In genomic region chr2:128322651-128323491, GRCh38 we compare ENCODE assay signal across 9 cellular contexts. TPM values are rescaled to one million over a fixed set of nuclear protein-coding genes. Genes with fewer than 3 reads are reported as not detected.
DNase-seq lines count a peak whose midpoint lies in the region; ATAC-seq and TF ChIP-seq lines count a peak whose summit lies in the region.
"Had no signal": no experiment of that assay in that cellular context is flagged by ENCODE, and none has a peak within 500 bp of the region (broad histone marks: within the 10 kb centered on the region; RNA-seq: fewer than 3 reads in every experiment).

No MANE protein-coding gene starts in this region.

- no peak for ATAC-seq in activated CD8-positive, alpha-beta memory T cell treated with anti-CD3 and anti-CD28 coated beads, Interleukin-2, amount 10 ng/mL, durations not matched to agents 7 days and 5 days
- ATAC-seq in GM18868 (IDR thresholded peaks at IDR 0.05; ENCODE audit: unreplicated experiment) = no peak

- no peaks in the 10 kb centered on the region for H3K36me3 ChIP-seq in cardiac muscle cell
- no peaks in the 10 kb centered on the region for H3K36me3 ChIP-seq in rectal smooth muscle tissue (ENCODE audit: control insufficient read depth, insufficient read depth, low read length)

- peaks cover 5% of the 10 kb centered on the region for H3K4me1 Mint-ChIP-seq in activated CD8-positive, alpha-beta memory T cell treated with anti-CD3 and anti-CD28 coated beads, Interleukin-2, amount 10 ng/mL, durations not matched to agents 7 days and 5 days

- H3K9me3 Mint-ChIP-seq in activated CD8-positive, alpha-beta memory T cell treated with anti-CD3 and anti-CD28 coated beads, Interleukin-2, amount 10 ng/mL, durations not matched to agents 7 days and 5 days (ENCODE audit: low read depth) = no peaks in the 10 kb centered on the region
- H3K9me3 Mint-ChIP-seq: activated naive CD4-positive, alpha-beta T cell treated with anti-CD3 and anti-CD28 coated beads, Interleukin-2, amount 50 U/mL, for 72 hours had no signal

- CTCF ChIA-PET in activated CD8-positive, alpha-beta memory T cell treated with anti-CD3 and anti-CD28 coated beads, Interleukin-2, amount 10 ng/mL, durations not matched to agents 7 days and 5 days (lab: Charles Lee) = no interaction called here

- no peaks in the 10 kb centered on the region for H3K36me3 Mint-ChIP-seq in activated CD8-positive, alpha-beta memory T cell treated with anti-CD3 and anti-CD28 coated beads, Interleukin-2, amount 10 ng/mL, durations not matched to agents 7 days and 5 days
- H3K36me3 Mint-ChIP-seq: activated naive CD4-positive, alpha-beta T cell treated with anti-CD3 and anti-CD28 coated beads, Interleukin-2, amount 50 U/mL, for 72 hours had no signal

- peaks cover 21% of the 10 kb centered on the region for H3K27me3 ChIP-seq in cardiac muscle cell
- H3K27me3 ChIP-seq in rectal smooth muscle tissue (ENCODE audit: control insufficient read depth, insufficient read depth, low read length) = no peaks in the 10 kb centered on the region

- DNase-seq in GM10266 (ENCODE audit: extremely low spot score) = peak; percentile 17
- DNase-seq in activated CD8-positive, alpha-beta memory T cell treated with anti-CD3 and anti-CD28 coated beads, Interleukin-2, amount 10 ng/mL, durations not matched to agents 7 days and 5 days = peak; percentile 40
- no peak for DNase-seq in cardiac muscle cell (ENCODE audit: low read depth in 1 of 2, low spot score in 1 of 2)
- DNase-seq in LoVo (ENCODE audit: low spot score) = no peak
- DNase-seq in NCI-H446 (lab: John Stamatoyannopoulos, UW) = no peak
- no peak for DNase-seq in NCI-H2081 treated with DMSO at 0.1 percent for 48 hours (lab: John Stamatoyannopoulos, UW)

- no peak overlapping the region for H3K9ac ChIP-seq in rectal smooth muscle tissue (ENCODE audit: low read length)

- H3K9me3 ChIP-seq in cardiac muscle cell (ENCODE audit: low read depth) = no peaks in the 10 kb centered on the region

- TF ChIP-seq CTCF in GM10266 (IDR thresholded peaks at IDR 0.05; ENCODE audit: control insufficient read depth, insufficient read depth, low read depth, missing control alignments) (no peak), cardiac muscle cell (IDR thresholded peaks at IDR 0.05; ENCODE audit: low read depth, low read length) (no peak)

- H3K27ac ChIP-seq in cardiac muscle cell = no peak overlapping the region
- H3K27ac ChIP-seq in rectal smooth muscle tissue (ENCODE audit: low read depth, low read length) = no peak overlapping the region

- H3K27me3 Mint-ChIP-seq in activated CD8-positive, alpha-beta memory T cell treated with anti-CD3 and anti-CD28 coated beads, Interleukin-2, amount 10 ng/mL, durations not matched to agents 7 days and 5 days = peaks cover 15% of the 10 kb centered on the region

- H3K4me3 Mint-ChIP-seq in activated CD8-positive, alpha-beta memory T cell treated with anti-CD3 and anti-CD28 coated beads, Interleukin-2, amount 10 ng/mL, durations not matched to agents 7 days and 5 days = no peak overlapping the region

- H3K4me1 ChIP-seq in cardiac muscle cell (ENCODE audit: low read depth) = no peaks in the 10 kb centered on the region
- peaks cover 7% of the 10 kb centered on the region for H3K4me1 ChIP-seq in rectal smooth muscle tissue (ENCODE audit: control insufficient read depth, insufficient read depth, low read length)

- H3K4me3 ChIP-seq in cardiac muscle cell (peak overlapping the region; percentile 42), rectal smooth muscle tissue (ENCODE audit: low read length) (peak overlapping the region; percentile 72)

- H3K27ac Mint-ChIP-seq in activated CD8-positive, alpha-beta memory T cell treated with anti-CD3 and anti-CD28 coated beads, Interleukin-2, amount 10 ng/mL, durations not matched to agents 7 days and 5 days = no peak overlapping the region

RNA-seq across cellular contexts. Expression of gene HS6ST1, which starts 4.2 kb away (rescaled TPM):
- total RNA-seq in activated CD8-positive, alpha-beta memory T cell treated with anti-CD3 and anti-CD28 coated beads, Interleukin-2, amount 10 ng/mL, durations not matched to agents 7 days and 5 days = 1 to 10 TPM; 7.0 to 8.6 TPM
- total RNA-seq in cardiac muscle cell = 24.5 and 26.1 TPM in 2 replicates
- 13.8 and 22.9 TPM in 2 replicates for polyA plus RNA-seq in cardiac muscle cell

Comparison
In these comparisons a context has a peak if more than half of its experiments do, and no peak if none do; other contexts are left out.
1. DNase-seq: peak in GM10266 (single experiment) and activated CD8-positive, alpha-beta memory T cell treated with anti-CD3 and anti-CD28 coated beads, Interleukin-2, amount 10 ng/mL, durations not matched to agents 7 days and 5 days (single experiment); none in cardiac muscle cell (0 of 2), LoVo (single experiment), NCI-H446 (0 of 2) and NCI-H2081 treated with DMSO at 0.1 percent for 48 hours (single experiment).